Comparison of ENCODE assay signal across 22 cellular contexts in the genomic region with DNA sequence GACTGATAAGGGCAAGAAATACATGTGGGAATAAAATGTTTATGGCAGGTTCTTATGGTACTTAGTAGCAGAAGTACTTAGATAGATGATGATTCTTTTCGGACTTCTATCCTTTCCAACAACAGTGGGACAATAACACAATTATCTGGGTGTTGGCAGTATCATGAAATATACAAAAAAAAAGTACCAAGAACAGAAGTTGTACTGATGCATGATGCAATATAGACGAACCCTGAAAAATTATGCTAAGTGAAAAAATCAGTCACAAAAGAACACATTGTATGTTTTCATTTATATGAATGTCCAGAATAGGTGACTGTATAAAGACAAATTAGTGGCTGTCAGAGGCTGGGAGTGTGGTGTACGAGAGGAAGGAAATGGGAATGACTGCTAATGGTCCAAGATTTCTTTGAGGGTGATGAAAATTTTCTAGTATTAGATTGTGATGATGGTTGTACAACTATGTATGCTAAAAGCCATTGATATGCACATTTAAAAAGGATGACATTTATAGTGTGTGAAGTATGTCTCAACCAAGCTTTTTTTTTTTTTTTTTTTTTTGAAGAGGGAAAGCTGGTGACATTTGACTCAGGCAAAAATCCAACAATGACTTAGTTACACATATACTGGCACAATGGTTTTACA. TPM values are rescaled to one million over a fixed set of nuclear protein-coding genes. Genes with fewer than 3 reads are reported as not detected.
DNase-seq lines count a peak whose midpoint lies in the region; ATAC-seq and TF ChIP-seq lines count a peak whose summit lies in the region.
"Had no signal": no experiment of that assay in that cellular context is flagged by ENCODE, and none has a peak within 500 bp of the region (broad histone marks: within the 10 kb centered on the region; RNA-seq: fewer than 3 reads in every experiment).

No MANE protein-coding gene starts in this region.

- no peak for ATAC-seq in CD4-positive, CD25-positive, alpha-beta regulatory T cell (ENCODE audit: low read depth in 2 of 2)
- no peak for ATAC-seq in memory B cell (ENCODE audit: low read depth)
- ATAC-seq: stimulated activated naive CD8-positive, alpha-beta T cell treated with anti-CD3 and anti-CD28 coated beads, Interleukin-15, amount 100 ng/mL, for 72 hours had no signal

- no peak overlapping the region for H3K4me3 ChIP-seq in CD4-positive, CD25-positive, alpha-beta regulatory T cell (ENCODE audit: low read depth, low read length)
- H3K4me3 ChIP-seq: heart left ventricle, lung, SJCRH30 had no signal

- POLR2A ChIA-PET in activated CD4-positive, alpha-beta memory T cell treated with anti-CD3 and anti-CD28 coated beads for 36 hours (lab: Charles Lee): no interaction called here
- POLR2A ChIA-PET in activated CD4-positive, alpha-beta memory T cell treated with anti-CD3 and anti-CD28 coated beads, Interleukin-2, amount 10 ng/mL, durations not matched to agents 7 days and 5 days (lab: Charles Lee): interaction anchor here (1.0 to 1.4 kb wide), 2 partner anchors 20 kb away, joined by 3 to 4 read pairs; partner anchors contain the start of gene PDE12

- peak overlapping the region; percentile 9 for H3K27ac Mint-ChIP-seq in activated CD4-positive, alpha-beta memory T cell treated with anti-CD3 and anti-CD28 coated beads for 36 hours
- H3K27ac Mint-ChIP-seq in activated CD4-positive, alpha-beta memory T cell treated with anti-CD3 and anti-CD28 coated beads, Interleukin-2, amount 10 ng/mL, durations not matched to agents 7 days and 5 days: no peak overlapping the region
- H3K27ac Mint-ChIP-seq in CD4-positive, CD25-positive, alpha-beta regulatory T cell: peak overlapping the region in 2 of 3 donors; percentile 9 to 31
- H3K27ac Mint-ChIP-seq in activated naive CD8-positive, alpha-beta T cell treated with anti-CD3 and anti-CD28 coated beads for 36 hours: peak overlapping the region; percentile 7
- H3K27ac Mint-ChIP-seq in memory B cell: peak overlapping the region; percentile 82
- H3K27ac Mint-ChIP-seq: H9 had no signal

- no peaks in the 10 kb centered on the region for H3K9me3 Mint-ChIP-seq in activated CD4-positive, alpha-beta memory T cell treated with anti-CD3 and anti-CD28 coated beads for 36 hours
- no peaks in the 10 kb centered on the region for H3K9me3 Mint-ChIP-seq in activated CD4-positive, alpha-beta memory T cell treated with anti-CD3 and anti-CD28 coated beads, Interleukin-2, amount 10 ng/mL, durations not matched to agents 7 days and 5 days
- H3K9me3 Mint-ChIP-seq in CD4-positive, CD25-positive, alpha-beta regulatory T cell: no peaks in the 10 kb centered on the region
- no peaks in the 10 kb centered on the region for H3K9me3 Mint-ChIP-seq in activated naive CD8-positive, alpha-beta T cell treated with anti-CD3 and anti-CD28 coated beads for 36 hours
- H3K9me3 Mint-ChIP-seq in memory B cell: no peaks in the 10 kb centered on the region
- H3K9me3 Mint-ChIP-seq: H9; naive B cell; stimulated activated naive CD8-positive, alpha-beta T cell treated with anti-CD3 and anti-CD28 coated beads, Interleukin-15, amount 100 ng/mL, for 72 hours had no signal

- H3K4me1 Mint-ChIP-seq in activated CD4-positive, alpha-beta memory T cell treated with anti-CD3 and anti-CD28 coated beads for 36 hours (ENCODE audit: low read depth): peaks cover 16% of the 10 kb centered on the region
- peaks cover 12% of the 10 kb centered on the region for H3K4me1 Mint-ChIP-seq in activated CD4-positive, alpha-beta memory T cell treated with anti-CD3 and anti-CD28 coated beads, Interleukin-2, amount 10 ng/mL, durations not matched to agents 7 days and 5 days
- peaks cover 16 to 34% (median 19%) of the 10 kb centered on the region in 4 donors for H3K4me1 Mint-ChIP-seq in CD4-positive, CD25-positive, alpha-beta regulatory T cell
- peaks cover 16% of the 10 kb centered on the region for H3K4me1 Mint-ChIP-seq in activated naive CD8-positive, alpha-beta T cell treated with anti-CD3 and anti-CD28 coated beads for 36 hours
- H3K4me1 Mint-ChIP-seq in memory B cell: peaks cover 7% of the 10 kb centered on the region
- H3K4me1 Mint-ChIP-seq: H9 had no signal

- CTCF ChIA-PET in activated CD4-positive, alpha-beta memory T cell treated with anti-CD3 and anti-CD28 coated beads for 36 hours (lab: Charles Lee): no interaction called here
- CTCF ChIA-PET in activated CD4-positive, alpha-beta memory T cell treated with anti-CD3 and anti-CD28 coated beads, Interleukin-2, amount 10 ng/mL, durations not matched to agents 7 days and 5 days (lab: Charles Lee): no interaction called here

- H3K36me3 Mint-ChIP-seq in activated CD4-positive, alpha-beta memory T cell treated with anti-CD3 and anti-CD28 coated beads for 36 hours: peaks cover 43% of the 10 kb centered on the region
- H3K36me3 Mint-ChIP-seq in activated CD4-positive, alpha-beta memory T cell treated with anti-CD3 and anti-CD28 coated beads, Interleukin-2, amount 10 ng/mL, durations not matched to agents 7 days and 5 days (ENCODE audit: low read depth): peaks cover 66% of the 10 kb centered on the region
- peaks cover 30% of the 10 kb centered on the region for H3K36me3 Mint-ChIP-seq in CD4-positive, CD25-positive, alpha-beta regulatory T cell
- peaks cover 40% of the 10 kb centered on the region for H3K36me3 Mint-ChIP-seq in activated naive CD8-positive, alpha-beta T cell treated with anti-CD3 and anti-CD28 coated beads for 36 hours
- peaks cover 17% of the 10 kb centered on the region for H3K36me3 Mint-ChIP-seq in memory B cell

- no peak overlapping the region for H3K4me3 Mint-ChIP-seq in activated CD4-positive, alpha-beta memory T cell treated with anti-CD3 and anti-CD28 coated beads for 36 hours
- H3K4me3 Mint-ChIP-seq in activated CD4-positive, alpha-beta memory T cell treated with anti-CD3 and anti-CD28 coated beads, Interleukin-2, amount 10 ng/mL, durations not matched to agents 7 days and 5 days: no peak overlapping the region
- no peak overlapping the region for H3K4me3 Mint-ChIP-seq in CD4-positive, CD25-positive, alpha-beta regulatory T cell
- H3K4me3 Mint-ChIP-seq in activated naive CD8-positive, alpha-beta T cell treated with anti-CD3 and anti-CD28 coated beads for 36 hours: no peak overlapping the region
- H3K4me3 Mint-ChIP-seq in memory B cell: no peak overlapping the region
- H3K4me3 Mint-ChIP-seq: H9; naive B cell; stimulated activated naive CD8-positive, alpha-beta T cell treated with anti-CD3 and anti-CD28 coated beads, Interleukin-15, amount 100 ng/mL, for 72 hours had no signal

- no peaks in the 10 kb centered on the region for H3K27me3 ChIP-seq in CD4-positive, CD25-positive, alpha-beta regulatory T cell (ENCODE audit: control insufficient read depth, insufficient read depth, low read length)
- H3K27me3 ChIP-seq: BE2C, heart left ventricle, SJCRH30 had no signal

- H3K27me3 Mint-ChIP-seq in activated CD4-positive, alpha-beta memory T cell treated with anti-CD3 and anti-CD28 coated beads for 36 hours: no peaks in the 10 kb centered on the region
- no peaks in the 10 kb centered on the region for H3K27me3 Mint-ChIP-seq in activated CD4-positive, alpha-beta memory T cell treated with anti-CD3 and anti-CD28 coated beads, Interleukin-2, amount 10 ng/mL, durations not matched to agents 7 days and 5 days
- no peaks in the 10 kb centered on the region for H3K27me3 Mint-ChIP-seq in CD4-positive, CD25-positive, alpha-beta regulatory T cell
- no peaks in the 10 kb centered on the region for H3K27me3 Mint-ChIP-seq in activated naive CD8-positive, alpha-beta T cell treated with anti-CD3 and anti-CD28 coated beads for 36 hours
- no peaks in the 10 kb centered on the region for H3K27me3 Mint-ChIP-seq in memory B cell
- H3K27me3 Mint-ChIP-seq: naive B cell; stimulated activated naive CD8-positive, alpha-beta T cell treated with anti-CD3 and anti-CD28 coated beads, Interleukin-15, amount 100 ng/mL, for 72 hours had no signal

- intact Hi-C loops in activated CD4-positive, alpha-beta memory T cell treated with anti-CD3 and anti-CD28 coated beads for 36 hours (cut with micrococcal nuclease): no loop called here

- no peaks in the 10 kb centered on the region for H3K9me3 ChIP-seq in CD4-positive, CD25-positive, alpha-beta regulatory T cell (ENCODE audit: control insufficient read depth in 2 of 2, low read length in 2 of 2)
- H3K9me3 ChIP-seq: BE2C, heart left ventricle, SJCRH30 had no signal

- H3K4me1 ChIP-seq in CD4-positive, CD25-positive, alpha-beta regulatory T cell (ENCODE audit: control insufficient read depth, insufficient read depth, low read length, poor library complexity, severe bottlenecking): no peaks in the 10 kb centered on the region
- H3K4me1 ChIP-seq: BE2C, SJCRH30 had no signal

- in situ Hi-C loops in GM13977 (cut with MboI; ENCODE audit: low pct_unique_long_range_greater_than_20kb, low sequenced_read_pairs, unreplicated experiment): no loop called here

- H3K27ac ChIP-seq in CD4-positive, CD25-positive, alpha-beta regulatory T cell (ENCODE audit: insufficient read depth, low read length, poor library complexity, severe bottlenecking): no peak overlapping the region
- H3K27ac ChIP-seq: SJCRH30 had no signal

- peaks cover 76% of the 10 kb centered on the region for H3K36me3 ChIP-seq in CD4-positive, CD25-positive, alpha-beta regulatory T cell (ENCODE audit: control insufficient read depth, insufficient read depth, low read length)
- H3K36me3 ChIP-seq: BE2C had no signal

- TF ChIP-seq CTCF in GM13977 (IDR thresholded peaks at IDR 0.05; ENCODE audit: extremely low read depth, insufficient read depth, missing control alignments): no peak

- no peak for DNase-seq in activated CD4-positive, alpha-beta memory T cell treated with anti-CD3 and anti-CD28 coated beads for 36 hours
- no peak for DNase-seq in activated CD4-positive, alpha-beta memory T cell treated with anti-CD3 and anti-CD28 coated beads, Interleukin-2, amount 10 ng/mL, durations not matched to agents 7 days and 5 days
- no peak for DNase-seq in CD4-positive, CD25-positive, alpha-beta regulatory T cell
- no peak for DNase-seq in activated naive CD8-positive, alpha-beta T cell treated with anti-CD3 and anti-CD28 coated beads for 36 hours
- DNase-seq in memory B cell (ENCODE audit: low spot score in 2 of 2) (no peak), GF-D8 (lab: John Stamatoyannopoulos, UW) (no peak), GM13977 (ENCODE audit: low spot score) (no peak), activated gamma-delta T cell treated with Interleukin-2 at 50 U/mL for 16 hours (no peak)
- DNase-seq: activated effector memory CD4-positive, alpha-beta T cell treated with anti-CD3 and anti-CD28 coated beads, Interleukin-2, amount 50 U/mL, for 16 hours; BE2C; GDM1; H9; heart left ventricle; naive B cell; NCI-H1436 treated with DMSO at 0.1 percent for 48 hours; NCI-H748 treated with DMSO at 0.1 percent for 48 hours; posterior cingulate gyrus; SJCRH30; stimulated activated CD4-positive, alpha-beta T cell treated with anti-CD3 and anti-CD28 coated beads, Interleukin-2, amount 100 ng/mL, for 24 hours; stimulated activated naive CD8-positive, alpha-beta T cell treated with anti-CD3 and anti-CD28 coated beads, Interleukin-15, amount 100 ng/mL, for 72 hours had no signal

RNA-seq across cellular contexts. Expression of gene PDE12, which starts 20.0 kb away (rescaled TPM):
- total RNA-seq in activated CD4-positive, alpha-beta memory T cell treated with anti-CD3 and anti-CD28 coated beads for 36 hours: 10 to 100 TPM; 20.7 to 21.9 TPM
- total RNA-seq in activated CD4-positive, alpha-beta memory T cell treated with anti-CD3 and anti-CD28 coated beads, Interleukin-2, amount 10 ng/mL, durations not matched to agents 7 days and 5 days: 10 to 100 TPM; 25.9 to 27.7 TPM
- total RNA-seq in CD4-positive, CD25-positive, alpha-beta regulatory T cell: 33.2 TPM
- polyA plus RNA-seq in CD4-positive, CD25-positive, alpha-beta regulatory T cell: 10 to 100 TPM; 16.0 to 26.2 (median 19.1) TPM
- total RNA-seq in activated naive CD8-positive, alpha-beta T cell treated with anti-CD3 and anti-CD28 coated beads for 36 hours: 10 to 100 TPM; 30.8 to 31.0 TPM

RNA-seq across cellular contexts. Expression of gene ARF4, which starts 21.1 kb away (rescaled TPM):
- total RNA-seq in activated CD4-positive, alpha-beta memory T cell treated with anti-CD3 and anti-CD28 coated beads for 36 hours: 10 to 100 TPM; 66.6 to 68.8 TPM
- 10 to 100 TPM; 64.9 to 68.9 TPM for total RNA-seq in activated CD4-positive, alpha-beta memory T cell treated with anti-CD3 and anti-CD28 coated beads, Interleukin-2, amount 10 ng/mL, durations not matched to agents 7 days and 5 days
- 84.6 TPM for total RNA-seq in CD4-positive, CD25-positive, alpha-beta regulatory T cell
- 100 to 1,000 TPM; 123 to 144 (median 132) TPM for polyA plus RNA-seq in CD4-positive, CD25-positive, alpha-beta regulatory T cell
- 10 to 100 TPM; 67.4 to 67.8 TPM for total RNA-seq in activated naive CD8-positive, alpha-beta T cell treated with anti-CD3 and anti-CD28 coated beads for 36 hours

RNA-seq across cellular contexts. Expression of gene DNAH12, which starts 31.9 kb away (rescaled TPM):
- total RNA-seq in activated CD4-positive, alpha-beta memory T cell treated with anti-CD3 and anti-CD28 coated beads for 36 hours: under 1 TPM in 1 of 2 experiments, not detected in 1; 0.14 TPM
- under 1 TPM; 0.03 to 0.05 TPM for total RNA-seq in activated CD4-positive, alpha-beta memory T cell treated with anti-CD3 and anti-CD28 coated beads, Interleukin-2, amount 10 ng/mL, durations not matched to agents 7 days and 5 days
- total RNA-seq in CD4-positive, CD25-positive, alpha-beta regulatory T cell: 0.22 TPM
- polyA plus RNA-seq in CD4-positive, CD25-positive, alpha-beta regulatory T cell: not detected
- under 1 TPM in 1 of 2 experiments, not detected in 1; 0.08 TPM for total RNA-seq in activated naive CD8-positive, alpha-beta T cell treated with anti-CD3 and anti-CD28 coated beads for 36 hours
- total RNA-seq: A172, H9 had no signal
